In genomic region chr18:76801567-76802505, GRCh38 we compare ENCODE assay signal across 8 cellular contexts. TPM values are rescaled to one million over a fixed set of nuclear protein-coding genes. Genes with fewer than 3 reads are reported as not detected.
DNase-seq lines count a peak whose midpoint lies in the region; ATAC-seq and TF ChIP-seq lines count a peak whose summit lies in the region.

No MANE protein-coding gene starts in this region.

- H2AK5ac ChIP-seq in neuronal stem cell (ENCODE audit: low read depth, low read length), result peak overlapping the region; percentile 79

- WGBS in neuronal stem cell (ENCODE audit: extremely low coverage in 2 of 2, insufficient read length in 2 of 2, insufficient replicate concordance in 1 of 2), 2 donors, result no CpG with 5 or more reads among the region's 61 CpGs

- ATAC-seq in GM19467 (IDR thresholded peaks at IDR 0.05; ENCODE audit: unreplicated experiment) (peak; percentile 94), HG03469 (IDR thresholded peaks at IDR 0.05; ENCODE audit: unreplicated experiment) (peak; percentile 94), PC-3 (peak; percentile 87), foreskin keratinocyte (peak; percentile 86)

- H3K18ac ChIP-seq in neuronal stem cell (ENCODE audit: low read length), result peak overlapping the region; percentile 95

- no peak overlapping the region for H4K91ac ChIP-seq in neuronal stem cell (ENCODE audit: low read depth, low read length, poor library complexity)

- no peak overlapping the region for H2BK120ac ChIP-seq in neuronal stem cell (ENCODE audit: low read depth, low read length)

- H3K9ac ChIP-seq in PC-3 (ENCODE audit: low read length) (peak overlapping the region; percentile 31), neuronal stem cell (ENCODE audit: low read depth, low read length, poor library complexity) (peak overlapping the region; percentile 77)

- H2BK12ac ChIP-seq in neuronal stem cell (ENCODE audit: low read length), result peak overlapping the region; percentile 3

- H3K27ac ChIP-seq in PC-3 (ENCODE audit: low read length) (no peak overlapping the region), foreskin keratinocyte (no peak overlapping the region), neuronal stem cell (replicated peaks; ENCODE audit: low read length) (no peak overlapping the region)

- H2AFZ ChIP-seq in PC-3 (ENCODE audit: low read length) (peak overlapping the region; percentile 86), neuronal stem cell (ENCODE audit: low read length) (peak overlapping the region; percentile 90)

- peak overlapping the region; percentile 82 for H3K14ac ChIP-seq in neuronal stem cell (ENCODE audit: low read length)

- peak overlapping the region; percentile 89 for H3K23ac ChIP-seq in neuronal stem cell (ENCODE audit: low read depth, low read length, poor library complexity)

- no peaks in the 10 kb centered on the region for H3K9me2 ChIP-seq in PC-3 (replicated peaks; ENCODE audit: low read length)

- peak overlapping the region; percentile 73 for H3K4me3 ChIP-seq in PC-3 (ENCODE audit: low read length)
- H3K4me3 ChIP-seq in neuronal stem cell (ENCODE audit: low read length in 2 of 2), result peak overlapping the region; percentile 12 to 77

- H3K4me1 ChIP-seq in PC-3 (ENCODE audit: insufficient read depth, low read length) (peaks cover 4% of the 10 kb centered on the region; the same call in 1 of the 2 replicates), foreskin keratinocyte (peaks cover 5% of the 10 kb centered on the region), neuronal stem cell (ENCODE audit: control insufficient read depth in 2 of 2, insufficient read depth in 1 of 2, low read depth in 1 of 2, low read length in 2 of 2) (peaks cover 0 to 2% of the 10 kb centered on the region in 2 donors)

- H3K27me3 ChIP-seq in PC-3 (ENCODE audit: low read length) (no peaks in the 10 kb centered on the region), foreskin keratinocyte (no peaks in the 10 kb centered on the region), neuronal stem cell (ENCODE audit: control insufficient read depth in 3 of 3, insufficient read depth in 3 of 3, low read depth in 1 of 3, low read length in 3 of 3) (peaks cover 0 to 4% (median 0%) of the 10 kb centered on the region in 3 experiments)

- no peaks in the 10 kb centered on the region for H3K36me3 ChIP-seq in PC-3 (ENCODE audit: low read depth, low read length)
- no peaks in the 10 kb centered on the region for H3K36me3 ChIP-seq in neuronal stem cell (replicated peaks in 1 of 2; ENCODE audit: control insufficient read depth in 2 of 2, insufficient read depth in 2 of 2, low read length in 2 of 2)

- no peaks in the 10 kb centered on the region for H3K79me1 ChIP-seq in neuronal stem cell (ENCODE audit: low read depth, low read length)

- BruUV-seq in PC-3 (replicated peaks; lab: Mats Ljungman, UMichigan), result no TSS peak

- DNase-seq in DMS153 treated with DMSO at 0.1 percent for 48 hours (lab: John Stamatoyannopoulos, UW; ENCODE audit: unreplicated experiment), result peak; percentile 6
- DNase-seq in PC-3, result peak; percentile 70
- peak; percentile 21 for DNase-seq in activated effector memory CD4-positive, alpha-beta T cell treated with Interleukin-2 at 50 U/mL for 16 hours
- no peak for DNase-seq in foreskin keratinocyte
- DNase-seq in neuronal stem cell (ENCODE audit: low spot score), result peak; percentile 35
- DNase-seq in NCI-H2171 treated with DMSO at 0.1 percent for 48 hours (lab: John Stamatoyannopoulos, UW), result no peak

- H3K9me3 ChIP-seq in PC-3 (ENCODE audit: low read length), result no peaks in the 10 kb centered on the region
- no peaks in the 10 kb centered on the region for H3K9me3 ChIP-seq in neuronal stem cell (replicated peaks in 1 of 2; ENCODE audit: control insufficient read depth in 2 of 2, insufficient read depth in 1 of 2, low read depth in 1 of 2, low read length in 2 of 2)

- no peak overlapping the region for H4K8ac ChIP-seq in neuronal stem cell (ENCODE audit: low read depth, low read length)

- no peaks in the 10 kb centered on the region for H3F3A ChIP-seq in PC-3 (ENCODE audit: low read length, unreplicated experiment)

- H3K4me2 ChIP-seq in PC-3 (ENCODE audit: low read length) (peak overlapping the region; percentile 95), neuronal stem cell (ENCODE audit: insufficient read depth, low read length, poor library complexity, severe bottlenecking) (peak overlapping the region; percentile 69)

- H3K4ac ChIP-seq in neuronal stem cell (ENCODE audit: low read length), result peak overlapping the region; percentile 37

- peak overlapping the region; percentile 22 for H2BK5ac ChIP-seq in neuronal stem cell (ENCODE audit: low read length)

- H4K20me1 ChIP-seq in PC-3 (ENCODE audit: low read length), result no peaks in the 10 kb centered on the region

- CTCF ChIA-PET in PC-3 (lab: Charles Lee), result interaction anchor here (0.6 to 0.8 kb wide), 3 partner anchors 20 to 181 kb away, joined by 3 to 4 read pairs (median 3); no protein-coding TSS in a partner anchor

- H2BK15ac ChIP-seq in neuronal stem cell (ENCODE audit: low read length), result peak overlapping the region; percentile 64

- H3K79me2 ChIP-seq in PC-3 (ENCODE audit: low read length), result no peaks in the 10 kb centered on the region

- TF ChIP-seq CTCF in PC-3 (conservative IDR thresholded peaks at IDR 0.05; ENCODE audit: low read depth, low read length) (peak; percentile 85), foreskin keratinocyte (conservative IDR thresholded peaks at IDR 0.05) (peak; percentile 91)

- intact Hi-C loops in PC-3 (cut with micrococcal nuclease), result loop anchor here (1.0 to 5.0 kb wide), 6 partner anchors 19 to 255 kb away; no protein-coding TSS in a partner anchor

- POLR2A ChIA-PET in PC-3 (lab: Charles Lee; ENCODE audit: unreplicated experiment), result no interaction called here

RNA-seq across cellular contexts. Expression of gene ZNF236, which starts 20.5 kb away (rescaled TPM):
- total RNA-seq in PC-3 (2014; rRNA removed) (7.7 and 8.8 TPM in 2 replicates), foreskin keratinocyte (6.7 and 8.9 TPM in 2 replicates)
- 0.64 and 0.81 TPM in 2 replicates for polyA plus RNA-seq in foreskin keratinocyte
- polyA plus RNA-seq in neuronal stem cell (2013, experiment 1 of 2), result 7.8 TPM
- 7.6 TPM for polyA plus RNA-seq in neuronal stem cell (2013, experiment 2 of 2)

Comparison
In these comparisons a context has a peak if more than half of its experiments do, and no peak if none do; other contexts are left out.
1. DNase-seq: peak in DMS153 treated with DMSO at 0.1 percent for 48 hours (single experiment), PC-3 (single experiment), activated effector memory CD4-positive, alpha-beta T cell treated with Interleukin-2 at 50 U/mL for 16 hours (single experiment) and neuronal stem cell (single experiment); none in foreskin keratinocyte (0 of 2) and NCI-H2171 treated with DMSO at 0.1 percent for 48 hours (single experiment).
2. Peak in every context shown above with its lines, with median percentiles within 50 percentile points of each other: ATAC-seq.